Comparison of ENCODE assay signal across 19 cellular contexts in the genomic region with DNA sequence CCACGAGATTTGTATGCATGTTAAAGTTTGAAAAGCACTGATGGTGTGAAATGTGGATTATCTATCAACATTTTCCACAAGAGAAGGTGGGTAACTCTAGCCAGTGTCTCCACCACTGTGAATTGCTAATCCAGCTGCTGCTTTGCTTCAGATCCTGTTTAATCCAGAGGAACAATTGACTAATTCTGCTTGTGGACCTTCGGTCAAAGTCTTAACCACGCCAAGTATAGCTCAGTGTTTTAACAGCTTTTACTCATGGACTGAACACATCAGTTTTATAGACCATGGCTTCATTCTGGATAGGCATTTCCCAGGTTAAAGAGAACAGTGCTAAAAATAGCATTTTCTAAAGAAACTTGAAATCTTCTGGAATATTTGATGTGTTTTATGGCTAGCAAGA. TPM values are rescaled to one million over a fixed set of nuclear protein-coding genes. Genes with fewer than 3 reads are reported as not detected.
DNase-seq lines count a peak whose midpoint lies in the region; ATAC-seq and TF ChIP-seq lines count a peak whose summit lies in the region.
"Had no signal": no experiment of that assay in that cellular context is flagged by ENCODE, and none has a peak within 500 bp of the region (broad histone marks: within the 10 kb centered on the region; RNA-seq: fewer than 3 reads in every experiment).

No MANE protein-coding gene starts in this region.

- H3K36me3 Mint-ChIP-seq in natural killer cell treated with Interleukin-12 subunit alpha and Interleukin-12 subunit beta and Interleukin-15 and Interleukin-18, amount 100 ng/mL, for 72 hours: no peaks in the 10 kb centered on the region
- peaks cover 11% of the 10 kb centered on the region for H3K36me3 Mint-ChIP-seq in nephron progenitor cell (ENCODE audit: low read depth)
- H3K36me3 Mint-ChIP-seq: mesothelial cell of epicardium had no signal

- H4K20me1 ChIP-seq in DND-41 (ENCODE audit: insufficient read depth, low read length): no peaks in the 10 kb centered on the region

- H3K9ac ChIP-seq in DND-41 (ENCODE audit: low read depth, low read length): no peak overlapping the region
- H3K9ac ChIP-seq: parathyroid adenoma had no signal

- no peak for TF ChIP-seq POLR2A in NB4 (IDR thresholded peaks at IDR 0.05; ENCODE audit: extremely low read depth, insufficient read length)

- TF ChIP-seq CTCF in DND-41 (IDR thresholded peaks at IDR 0.05; ENCODE audit: borderline replicate concordance, extremely low read depth, low read length, poor library complexity, severe bottlenecking): no peak
- TF ChIP-seq CTCF in NB4 (IDR thresholded peaks at IDR 0.05; ENCODE audit: low read depth, low read length): no peak
- TF ChIP-seq CTCF in fibroblast of mammary gland (conservative IDR thresholded peaks at IDR 0.05; ENCODE audit: control insufficient read depth, insufficient read depth, low read depth, low read length): no peak
- TF ChIP-seq CTCF in nephron progenitor cell (IDR thresholded peaks at IDR 0.05): no peak

- ATAC-seq in DND-41 (ENCODE audit: insufficient read depth, low read depth) (no peak), GM21723 (IDR thresholded peaks at IDR 0.05; ENCODE audit: unreplicated experiment) (no peak)
- no peak for ATAC-seq in natural killer cell treated with Interleukin-12 subunit alpha and Interleukin-12 subunit beta and Interleukin-15 and Interleukin-18, amount 100 ng/mL, for 72 hours
- ATAC-seq: activated T-cell treated with anti-CD3 and anti-CD28 coated beads, Interleukin-2, amount 50 U/mL, for 4 hours had no signal

- peaks cover 40% of the 10 kb centered on the region for H3K4me1 ChIP-seq in DND-41 (ENCODE audit: insufficient read depth, low read length)
- H3K4me1 ChIP-seq: parathyroid adenoma had no signal

- H3K79me2 ChIP-seq in DND-41 (ENCODE audit: insufficient read depth, low read length): peaks cover 37% of the 10 kb centered on the region

- no peaks in the 10 kb centered on the region; the same call in 1 of the 2 replicates for H3K36me3 ChIP-seq in DND-41 (ENCODE audit: insufficient read depth, low read length)
- H3K36me3 ChIP-seq: adrenal gland, cardiac muscle cell had no signal

- H3K9me3 ChIP-seq in DND-41 (ENCODE audit: insufficient read depth, low read length, severe bottlenecking): no peaks in the 10 kb centered on the region
- H3K9me3 ChIP-seq: adrenal gland had no signal

- H3K4me1 Mint-ChIP-seq in natural killer cell treated with Interleukin-12 subunit alpha and Interleukin-12 subunit beta and Interleukin-15 and Interleukin-18, amount 100 ng/mL, for 72 hours (ENCODE audit: low read depth in 2 of 2): peaks cover 19 to 24% of the 10 kb centered on the region in 2 donors
- H3K4me1 Mint-ChIP-seq in nephron progenitor cell: peaks cover 14% of the 10 kb centered on the region

- no peak overlapping the region for H3K4me2 ChIP-seq in DND-41 (ENCODE audit: insufficient read depth, low read length)

- no peaks in the 10 kb centered on the region for H3K27me3 Mint-ChIP-seq in natural killer cell treated with Interleukin-12 subunit alpha and Interleukin-12 subunit beta and Interleukin-15 and Interleukin-18, amount 100 ng/mL, for 72 hours
- peaks cover 2% of the 10 kb centered on the region for H3K27me3 Mint-ChIP-seq in nephron progenitor cell (ENCODE audit: low read depth, poor library complexity)

- no peak overlapping the region for H3K4me3 ChIP-seq in DND-41 (ENCODE audit: low read depth in 1 of 2, low read length in 2 of 2)
- H3K4me3 ChIP-seq in NB4 (ENCODE audit: low read depth, low read length): no peak overlapping the region
- H3K4me3 ChIP-seq in fibroblast of mammary gland (ENCODE audit: control insufficient read depth, low read depth, low read length): no peak overlapping the region
- H3K4me3 ChIP-seq: adrenal gland, cardiac muscle cell, skin epidermis had no signal

- peak overlapping the region; percentile 20 for H3K4me3 Mint-ChIP-seq in natural killer cell treated with Interleukin-12 subunit alpha and Interleukin-12 subunit beta and Interleukin-15 and Interleukin-18, amount 100 ng/mL, for 72 hours
- no peak overlapping the region for H3K4me3 Mint-ChIP-seq in nephron progenitor cell
- H3K4me3 Mint-ChIP-seq: HFFc6, mesothelial cell of epicardium had no signal

- no peak overlapping the region for H3K27ac Mint-ChIP-seq in natural killer cell treated with Interleukin-12 subunit alpha and Interleukin-12 subunit beta and Interleukin-15 and Interleukin-18, amount 100 ng/mL, for 72 hours
- H3K27ac Mint-ChIP-seq in nephron progenitor cell: no peak overlapping the region
- H3K27ac Mint-ChIP-seq: HFFc6, mesothelial cell of epicardium had no signal

- no peaks in the 10 kb centered on the region for H3K9me3 Mint-ChIP-seq in natural killer cell treated with Interleukin-12 subunit alpha and Interleukin-12 subunit beta and Interleukin-15 and Interleukin-18, amount 100 ng/mL, for 72 hours
- H3K9me3 Mint-ChIP-seq in nephron progenitor cell: no peaks in the 10 kb centered on the region
- H3K9me3 Mint-ChIP-seq: activated T-cell treated with anti-CD3 and anti-CD28 coated beads, Interleukin-2, amount 50 U/mL, for 4 hours; HFFc6; mesothelial cell of epicardium had no signal

- no peak overlapping the region for H3K27ac ChIP-seq in DND-41 (ENCODE audit: low read length)
- H3K27ac ChIP-seq: adrenal gland, cardiac muscle cell, parathyroid adenoma had no signal

- no peak for DNase-seq in DND-41
- peak; percentile 29 for DNase-seq in NB4 (ENCODE audit: low read depth)
- peak; percentile 37 for DNase-seq in fibroblast of mammary gland (ENCODE audit: low read depth)
- DNase-seq in natural killer cell treated with Interleukin-12 subunit alpha and Interleukin-12 subunit beta and Interleukin-15 and Interleukin-18, amount 100 ng/mL, for 72 hours (ENCODE audit: low spot score): no peak
- DNase-seq in T-helper 2 cell: no peak
- DNase-seq in kidney glomerular epithelial cell (lab: John Stamatoyannopoulos, UW): no peak
- DNase-seq in nephron progenitor cell: no peak
- DNase-seq: activated CD4-positive, alpha-beta T cell treated with anti-CD3 and anti-CD28 coated beads, Interleukin-2, amount 50 U/mL, for 1 hour; activated T-cell treated with anti-CD3 and anti-CD28 coated beads, Interleukin-2, amount 50 U/mL, for 4 hours; adrenal gland; HFFc6; NCI-H187; stimulated activated CD4-positive, alpha-beta T cell treated with anti-CD3 and anti-CD28 coated beads, Interleukin-4, amount 100 ng/mL, for 4 hours; stimulated activated CD8-positive, alpha-beta memory T cell treated with anti-CD3 and anti-CD28 coated beads, Interleukin-4, amount 100 ng/mL, for 48 hours had no signal

- H3K27me3 ChIP-seq in DND-41 (ENCODE audit: insufficient read depth, low read length, poor library complexity): no peaks in the 10 kb centered on the region
- H3K27me3 ChIP-seq: adrenal gland, cardiac muscle cell had no signal

- H2AFZ ChIP-seq in DND-41 (ENCODE audit: low read depth, low read length): peak overlapping the region; percentile 45; the same call in 1 of the 2 replicates
- H2AFZ ChIP-seq: parathyroid adenoma had no signal

RNA-seq across cellular contexts. Expression of a gene that starts 23.5 kb away (rescaled TPM):
- total RNA-seq in natural killer cell treated with Interleukin-12 subunit alpha and Interleukin-12 subunit beta and Interleukin-15 and Interleukin-18, amount 100 ng/mL, for 72 hours: 10 to 100 TPM; 18.9 to 49.5 TPM

RNA-seq across cellular contexts. Expression of a gene that starts 23.9 kb away (rescaled TPM):
- total RNA-seq in natural killer cell treated with Interleukin-12 subunit alpha and Interleukin-12 subunit beta and Interleukin-15 and Interleukin-18, amount 100 ng/mL, for 72 hours: 10 to 100 TPM; 53.3 to 60.7 TPM

Comparison
In these comparisons a context has a peak if more than half of its experiments do, and no peak if none do; other contexts are left out.
1. DNase-seq: peak in NB4 (single experiment) and fibroblast of mammary gland (single experiment); none in DND-41 (single experiment), natural killer cell treated with Interleukin-12 subunit alpha and Interleukin-12 subunit beta and Interleukin-15 and Interleukin-18, amount 100 ng/mL, for 72 hours (single experiment), T-helper 2 cell (0 of 5), kidney glomerular epithelial cell (single experiment) and nephron progenitor cell (single experiment).